In genomic region chr12:126139355-126139754, GRCh38 we compare ENCODE assay signal across 20 cellular contexts.
DNase-seq lines count a peak whose midpoint lies in the region; ATAC-seq, FAIRE-seq and TF ChIP-seq lines count a peak whose summit lies in the region.
"Had no signal": no experiment of that assay in that cellular context is flagged by ENCODE, and none has a peak within 500 bp of the region (broad histone marks: within the 10 kb centered on the region; RNA-seq: fewer than 3 reads in every experiment).

No MANE protein-coding gene starts in this region.

- in situ Hi-C loops in astrocyte of the cerebellum (cut with HindIII; ENCODE audit: low sequenced_read_pairs), result no loop called here

- no peaks in the 10 kb centered on the region for H3K4me1 ChIP-seq in DND-41 (ENCODE audit: insufficient read depth, low read length)
- H3K4me1 ChIP-seq in kidney (ENCODE audit: control insufficient read depth in 1 of 2, insufficient read depth in 1 of 2, low read depth in 1 of 2, low read length in 2 of 2), result no peaks in the 10 kb centered on the region
- H3K4me1 ChIP-seq: body of pancreas, spleen had no signal

- no peak overlapping the region for H3K4me3 ChIP-seq in DND-41 (ENCODE audit: low read depth in 1 of 2, low read length in 2 of 2)
- no peak overlapping the region for H3K4me3 ChIP-seq in LNCaP clone FGC (ENCODE audit: low read depth, low read length)
- no peak overlapping the region for H3K4me3 ChIP-seq in astrocyte of the cerebellum (ENCODE audit: low read depth, low read length)
- H3K4me3 ChIP-seq in kidney (ENCODE audit: low read length in 2 of 2), result no peak overlapping the region
- H3K4me3 ChIP-seq: body of pancreas, spleen had no signal

- H2AFZ ChIP-seq in DND-41 (ENCODE audit: low read depth, low read length), result no peak overlapping the region

- no peak overlapping the region for H3K4me2 ChIP-seq in DND-41 (ENCODE audit: insufficient read depth, low read length)

- no peak for FAIRE-seq in kidney (lab: Jason Lieb, UNC)
- FAIRE-seq: GM18507 had no signal

- H4K20me1 ChIP-seq in DND-41 (ENCODE audit: insufficient read depth, low read length), result no peaks in the 10 kb centered on the region

- no peaks in the 10 kb centered on the region for H3K79me2 ChIP-seq in DND-41 (ENCODE audit: insufficient read depth, low read length)

- DNase-seq in DND-41 (no peak), LNCaP clone FGC (ENCODE audit: low read depth) (no peak), astrocyte of the cerebellum (ENCODE audit: low read depth) (no peak), nephron progenitor cell (no peak), kidney (no peak), T1000 (lab: John Stamatoyannopoulos, UW) (no peak), NCI-H510A treated with DMSO at 0.1 percent for 48 hours (lab: John Stamatoyannopoulos, UW) (no peak), AG08395 (ENCODE audit: low spot score) (no peak)
- DNase-seq: activated CD4-positive, CD25-positive, alpha-beta regulatory T cell treated with anti-CD3 and anti-CD28 coated beads, Interleukin-2, amount 50 U/mL, for 72 hours; body of pancreas; CD8-positive, alpha-beta memory T cell; cortex of kidney; natural killer cell; NCI-H2107; NCI-H524; spleen; substantia nigra had no signal

- peaks cover 12% of the 10 kb centered on the region for H3K9me3 ChIP-seq in DND-41 (ENCODE audit: insufficient read depth, low read length, severe bottlenecking)
- H3K9me3 ChIP-seq in kidney (ENCODE audit: control insufficient read depth in 1 of 2, low read length in 2 of 2), result peaks cover 12 to 35% of the 10 kb centered on the region in 2 donors

- TF ChIP-seq CTCF in DND-41 (IDR thresholded peaks at IDR 0.05; ENCODE audit: borderline replicate concordance, extremely low read depth, low read length, poor library complexity, severe bottlenecking) (peak; percentile 33), LNCaP clone FGC (IDR thresholded peaks at IDR 0.05; ENCODE audit: control insufficient read depth, extremely low read depth, insufficient read depth) (peak; percentile 25; the same call in 1 of the 2 replicates), astrocyte of the cerebellum (IDR thresholded peaks at IDR 0.05; ENCODE audit: low read depth, low read length, missing control alignments) (peak; percentile 22), nephron progenitor cell (IDR thresholded peaks at IDR 0.05) (peak; percentile 11), kidney (IDR thresholded peaks at IDR 0.05; ENCODE audit: borderline replicate concordance, extremely low read depth, insufficient read depth) (no peak)

- H3K27me3 Mint-ChIP-seq in nephron progenitor cell (ENCODE audit: low read depth, poor library complexity), result peaks cover 14% of the 10 kb centered on the region
- H3K27me3 Mint-ChIP-seq: activated naive CD4-positive, alpha-beta T cell treated with anti-CD3 and anti-CD28 coated beads, Interleukin-2, amount 50 U/mL, for 24 hours; CD8-positive, alpha-beta memory T cell had no signal

- H3K9ac ChIP-seq in DND-41 (ENCODE audit: low read depth, low read length) (no peak overlapping the region), kidney (ENCODE audit: low read length in 2 of 2) (no peak overlapping the region)

- H3K4me3 Mint-ChIP-seq in nephron progenitor cell, result no peak overlapping the region
- H3K4me3 Mint-ChIP-seq: activated naive CD4-positive, alpha-beta T cell treated with anti-CD3 and anti-CD28 coated beads, Interleukin-2, amount 50 U/mL, for 24 hours; CD8-positive, alpha-beta memory T cell; natural killer cell; T-helper 2 cell treated with Interferon-gamma antibody and Interleukin-4, amounts not matched to agents 5 μg/mL and 100 μg/mL, for 36 hours had no signal

- no peaks in the 10 kb centered on the region for H3K36me3 ChIP-seq in DND-41 (ENCODE audit: insufficient read depth, low read length)
- H3K36me3 ChIP-seq in kidney (ENCODE audit: control insufficient read depth in 1 of 2, insufficient read depth in 2 of 2, low read length in 2 of 2), result no peaks in the 10 kb centered on the region
- H3K36me3 ChIP-seq: spleen had no signal

- intact Hi-C loops in kidney (cut with DNase I), result no loop called here

- no peaks in the 10 kb centered on the region for H3K27me3 ChIP-seq in DND-41 (ENCODE audit: insufficient read depth, low read length, poor library complexity)
- H3K27me3 ChIP-seq: body of pancreas, spleen had no signal

- H3K27ac ChIP-seq in DND-41 (ENCODE audit: low read length) (no peak overlapping the region), kidney (ENCODE audit: low read depth in 2 of 2, low read length in 2 of 2) (no peak overlapping the region)
- H3K27ac ChIP-seq: body of pancreas, spleen had no signal

- no peaks in the 10 kb centered on the region for H3K36me3 Mint-ChIP-seq in nephron progenitor cell (ENCODE audit: low read depth)

- no peak overlapping the region for H3K27ac Mint-ChIP-seq in nephron progenitor cell
- H3K27ac Mint-ChIP-seq: activated naive CD4-positive, alpha-beta T cell treated with anti-CD3 and anti-CD28 coated beads, Interleukin-2, amount 50 U/mL, for 24 hours; CD8-positive, alpha-beta memory T cell; natural killer cell; T-helper 2 cell treated with Interferon-gamma antibody and Interleukin-4, amounts not matched to agents 5 μg/mL and 100 μg/mL, for 36 hours had no signal

- H3K4me1 Mint-ChIP-seq in nephron progenitor cell, result no peaks in the 10 kb centered on the region
- H3K4me1 Mint-ChIP-seq: activated naive CD4-positive, alpha-beta T cell treated with anti-CD3 and anti-CD28 coated beads, Interleukin-2, amount 50 U/mL, for 24 hours; CD8-positive, alpha-beta memory T cell; natural killer cell had no signal

- ATAC-seq in DND-41 (ENCODE audit: insufficient read depth, low read depth), result no peak
- ATAC-seq: body of pancreas, natural killer cell had no signal

- peaks cover 48% of the 10 kb centered on the region for H3K9me3 Mint-ChIP-seq in nephron progenitor cell
